Comparison of ENCODE assay signal across 26 cellular contexts in the genomic region with DNA sequence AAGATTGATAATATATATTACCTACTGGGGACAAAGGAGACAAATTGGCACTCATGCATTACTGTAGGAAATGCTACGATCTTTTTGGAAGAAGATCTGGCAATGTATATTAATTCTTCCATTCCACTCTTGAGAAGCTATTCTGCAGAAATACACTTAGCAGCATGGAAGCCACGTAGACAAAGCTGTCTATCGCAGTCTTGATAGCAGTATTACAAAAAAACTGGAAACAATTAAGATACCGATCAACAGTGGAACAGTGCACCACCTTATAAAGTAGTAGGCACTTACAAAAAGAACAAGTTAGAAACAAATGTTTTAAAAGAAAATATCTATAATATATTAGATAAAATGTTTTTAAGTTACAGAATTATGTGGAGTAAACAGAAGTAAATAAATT.
"Had no signal": no experiment of that assay in that cellular context is flagged by ENCODE, and none has a peak within 500 bp of the region (broad histone marks: within the 10 kb centered on the region; RNA-seq: fewer than 3 reads in every experiment).

No MANE protein-coding gene starts in this region.

- H3K36me3 ChIP-seq: stomach, suprapubic skin, thoracic aorta, thyroid gland, tibial artery, tibial nerve, transverse colon, upper lobe of left lung, upper lobe of right lung, uterus, vagina had no signal

- H3K27ac ChIP-seq: stomach, suprapubic skin, testis, thoracic aorta, thyroid gland, tibial artery, tibial nerve, transverse colon, upper lobe of left lung, upper lobe of right lung, uterus, vagina had no signal

- ATAC-seq: stimulated activated effector memory CD8-positive, alpha-beta T cell treated with anti-CD3 and anti-CD28 coated beads, Interleukin-12 subunit alpha, Interleukin-12 subunit beta, amount 100 ng/mL, for 72 hours; stimulated activated memory B cell treated with anti-CD40 and anti-IgM and Interleukin-4, amounts not matched to agents 10 μg/mL and 1 μg/mL and 100 μg/mL, for 72 hours; stimulated activated naive B cell treated with anti-CD40 and anti-IgM and Interleukin-4, amounts not matched to agents 10 μg/mL and 1 μg/mL and 100 μg/mL, for 72 hours; stimulated activated naive CD8-positive, alpha-beta T cell treated with anti-CD3 and anti-CD28 coated beads, Interleukin-15, amount 100 ng/mL, for 72 hours; upper lobe of right lung had no signal

- H3K4me1 ChIP-seq: stomach, suprapubic skin, testis, thyroid gland, tibial artery, tibial nerve, transverse colon, upper lobe of left lung, upper lobe of right lung, uterus, vagina had no signal

- H3K9me3 ChIP-seq: stomach, suprapubic skin, testis, thoracic aorta, thyroid gland, tibial artery, tibial nerve, transverse colon, upper lobe of left lung, upper lobe of right lung, uterus, vagina had no signal

- H3K4me3 ChIP-seq: stomach, suprapubic skin, testis, thoracic aorta, thyroid gland, tibial artery, tibial nerve, transverse colon, upper lobe of left lung, upper lobe of right lung, uterus, vagina had no signal

- DNase-seq: stimulated activated CD4-positive, alpha-beta T cell treated with anti-CD3 and anti-CD28 coated beads, Interleukin-2, amount 100 ng/mL, for 48 hours; stimulated activated CD4-positive, alpha-beta T cell treated with anti-CD3 and anti-CD28 coated beads, Interleukin-4, amount 100 ng/mL, for 1 hour; stimulated activated CD4-positive, alpha-beta T cell treated with anti-CD3 and anti-CD28 coated beads, Interleukin-4, amount 100 ng/mL, for 24 hours; stimulated activated CD4-positive, alpha-beta T cell treated with anti-CD3 and anti-CD28 coated beads, Interleukin-4, amount 100 ng/mL, for 4 hours; stimulated activated CD8-positive, alpha-beta memory T cell treated with anti-CD3 and anti-CD28 coated beads, Interleukin-4, amount 100 ng/mL, for 48 hours; stimulated activated naive B cell treated with anti-CD40 and anti-IgM and Interleukin-4, amounts not matched to agents 10 μg/mL and 1 μg/mL and 100 μg/mL, for 72 hours; stimulated activated naive CD4-positive, alpha-beta T cell; stimulated activated naive CD4-positive, alpha-beta T cell treated with Interleukin-2 at 50 U/mL for 16 hours; stimulated activated naive CD8-positive, alpha-beta T cell treated with anti-CD3 and anti-CD28 coated beads, Interleukin-15, amount 100 ng/mL, for 72 hours; stimulated activated naive CD8-positive, alpha-beta T cell treated with anti-CD3 and anti-CD28 coated beads, Interleukin-15, Interleukin-2, amounts not matched to agents 100 U/mL and 50 U/mL, for 24 hours; stomach; substantia nigra; testis; thyroid gland; tibial artery; transverse colon; trophoblast cell; upper lobe of left lung; upper lobe of right lung; uterus had no signal

- H3K27me3 ChIP-seq: stomach, suprapubic skin, testis, thyroid gland, tibial artery, tibial nerve, transverse colon, upper lobe of left lung, upper lobe of right lung, uterus, vagina had no signal
